ENCODE assay signal across 20 cellular contexts in genomic region chr3:149081772-149082171, GRCh38. TPM values are rescaled to one million over a fixed set of nuclear protein-coding genes. Genes with fewer than 3 reads are reported as not detected.
DNase-seq lines count a peak whose midpoint lies in the region; ATAC-seq, FAIRE-seq and TF ChIP-seq lines count a peak whose summit lies in the region.
"Had no signal": no experiment of that assay in that cellular context is flagged by ENCODE, and none has a peak within 500 bp of the region (broad histone marks: within the 10 kb centered on the region; RNA-seq: fewer than 3 reads in every experiment).

No MANE protein-coding gene starts in this region.

- TF ChIP-seq CTCF in HepG2 (CRISPR knock-in tag; IDR thresholded peaks at IDR 0.05) (no peak), right lobe of liver (IDR thresholded peaks at IDR 0.05) (no peak), Loucy (conservative IDR thresholded peaks at IDR 0.05; ENCODE audit: low read length) (no peak), neural crest cell (conservative IDR thresholded peaks at IDR 0.05) (no peak)

- DNase-seq in HepG2 (ENCODE audit: low spot score) (no peak), right lobe of liver (no peak), neural crest cell (ENCODE audit: low read depth, low spot score) (no peak), SKM-1 (lab: John Stamatoyannopoulos, UW; ENCODE audit: unreplicated experiment) (no peak)
- DNase-seq: 8988T; C1 segment of cervical spinal cord; Calu3; CD4-positive, alpha-beta memory T cell; COR-L47; DMS153; EL; GDM1; GM23248; H9 had no signal

- no peaks in the 10 kb centered on the region for H3K9me2 ChIP-seq in Loucy (replicated peaks; ENCODE audit: low read depth, low read length)

- H3K36me3 ChIP-seq in HepG2 (replicated peaks in 1 of 2; ENCODE audit: control insufficient read depth in 1 of 2, insufficient read depth in 2 of 2, low read length in 2 of 2) = peaks cover 0 to 4% of the 10 kb centered on the region in 2 experiments; a peak in 1 of 5 replicates
- H3K36me3 ChIP-seq in right lobe of liver = no peaks in the 10 kb centered on the region
- H3K36me3 ChIP-seq in Loucy (ENCODE audit: insufficient read depth, low read length) = peaks cover 9% of the 10 kb centered on the region; the same call in 1 of the 2 replicates

- H3K4me3 ChIP-seq in HepG2 (replicated peaks in 1 of 3; ENCODE audit: insufficient read depth in 1 of 3, low read depth in 2 of 3, low read length in 3 of 3) = no peak overlapping the region
- no peak overlapping the region for H3K4me3 ChIP-seq in right lobe of liver
- H3K4me3 ChIP-seq in Loucy (ENCODE audit: low read length, poor library complexity, severe bottlenecking) = peak overlapping the region; percentile 96
- H3K4me3 ChIP-seq: GM12878, GM23248 had no signal

- no peak for TF ChIP-seq RAD21 in HepG2 (CRISPR knock-in tag; IDR thresholded peaks at IDR 0.05)

- no peak overlapping the region for H3K27ac ChIP-seq in HepG2 (ENCODE audit: extremely low read length, insufficient read depth, low read length)
- H3K27ac ChIP-seq in right lobe of liver = no peak overlapping the region

- no peaks in the 10 kb centered on the region for H3K9me3 ChIP-seq in HepG2 (ENCODE audit: low read length)
- no peaks in the 10 kb centered on the region for H3K9me3 ChIP-seq in right lobe of liver
- no peaks in the 10 kb centered on the region for H3K9me3 ChIP-seq in Loucy (ENCODE audit: insufficient read depth, low read depth, low read length)

- intact Hi-C loops in HepG2 (cut with micrococcal nuclease; ENCODE audit: unreplicated experiment) = loop anchor here (10.0 kb wide), 1 partner anchor 127 kb away; no protein-coding TSS in a partner anchor
- intact Hi-C loops in right lobe of liver (cut with DNase I) = no loop called here

- H2AFZ ChIP-seq in HepG2 (ENCODE audit: low read length) (no peak overlapping the region), Loucy (ENCODE audit: low read length) (no peak overlapping the region)
- H2AFZ ChIP-seq: GM23248 had no signal

- POLR2A ChIA-PET in HepG2 (lab: Yijun Ruan, JAX) = no interaction called here

- H3K27me3 Mint-ChIP-seq in neural crest cell (ENCODE audit: low read depth) = no peaks in the 10 kb centered on the region
- H3K27me3 Mint-ChIP-seq: CD4-positive, alpha-beta memory T cell had no signal

- CTCF ChIA-PET in HepG2 (lab: Yijun Ruan, JAX; ENCODE audit: low intra/inter-chr PET ratio, low total read pairs) = no interaction called here

- H3K36me3 Mint-ChIP-seq in neural crest cell (ENCODE audit: low read depth) = peaks cover 24% of the 10 kb centered on the region

- no peak overlapping the region for H3K27ac Mint-ChIP-seq in neural crest cell (ENCODE audit: unreplicated experiment)
- H3K27ac Mint-ChIP-seq: CD4-positive, alpha-beta memory T cell; H9 had no signal

- ATAC-seq in HepG2 = no peak
- ATAC-seq in right lobe of liver = no peak
- ATAC-seq in HG03565 (IDR thresholded peaks at IDR 0.05; ENCODE audit: unreplicated experiment) = no peak
- ATAC-seq: GM12878, HCT116 had no signal

- no TSS peak for BruUV-seq in HepG2 (replicated peaks; lab: Mats Ljungman, UMichigan)

- no peaks in the 10 kb centered on the region; a peak in 1 of 5 replicates for H3K27me3 ChIP-seq in HepG2 (ENCODE audit: control insufficient read depth in 1 of 2, insufficient read depth in 2 of 2, low read length in 2 of 2)
- no peaks in the 10 kb centered on the region for H3K27me3 ChIP-seq in right lobe of liver
- no peaks in the 10 kb centered on the region for H3K27me3 ChIP-seq in Loucy (ENCODE audit: insufficient read depth, low read length, poor library complexity, severe bottlenecking)

- H3K79me2 ChIP-seq in HepG2 (ENCODE audit: insufficient read depth, low read length) (peaks cover 13% of the 10 kb centered on the region), Loucy (ENCODE audit: insufficient read depth, low read length) (peaks cover 93% of the 10 kb centered on the region)

- peak overlapping the region; percentile 49 for H3K4me3 Mint-ChIP-seq in neural crest cell
- H3K4me3 Mint-ChIP-seq: H9 had no signal

- no peak for TF ChIP-seq EP300 in HepG2 (IDR thresholded peaks at IDR 0.05; ENCODE audit: low read depth in 2 of 2, low read length in 2 of 2)
- no peak for TF ChIP-seq EP300 in HepG2 (CRISPR knock-in tag; IDR thresholded peaks at IDR 0.05; ENCODE audit: borderline replicate concordance)

- 93% methylated on average over 1 of the region's 1 CpG for WGBS in HepG2 (ENCODE audit: low lambda C conversion rate)
- 92% methylated on average over 1 of the region's 1 CpG for WGBS in right lobe of liver (ENCODE audit: insufficient coverage, low coverage, low lambda C conversion rate, missing lambda C conversion rate)

- no peak for FAIRE-seq in HepG2 (lab: Jason Lieb, UNC)
- FAIRE-seq: GM12878, GM19239, H1 had no signal

- H3K4me1 ChIP-seq in HepG2 (ENCODE audit: insufficient read depth, low read length) = peaks cover 20% of the 10 kb centered on the region
- peaks cover 0 to 8% (median 0%) of the 10 kb centered on the region in 4 donors for H3K4me1 ChIP-seq in right lobe of liver
- H3K4me1 ChIP-seq in Loucy (ENCODE audit: insufficient read depth, low read length, poor library complexity, severe bottlenecking) = peaks cover 59% of the 10 kb centered on the region

- H3F3A ChIP-seq in Loucy (ENCODE audit: low read depth) = no peaks in the 10 kb centered on the region

- H3K4me2 ChIP-seq in HepG2 (ENCODE audit: low read depth, low read length) = no peak overlapping the region
- peak overlapping the region; percentile 88 for H3K4me2 ChIP-seq in Loucy (ENCODE audit: low read depth, low read length, poor library complexity, severe bottlenecking)

- H3K9ac ChIP-seq in HepG2 (ENCODE audit: insufficient read depth, low read depth, low read length) = no peak overlapping the region
- H3K9ac ChIP-seq in Loucy (ENCODE audit: low read depth, low read length, poor library complexity, severe bottlenecking) = peak overlapping the region; percentile 43
- H3K9ac ChIP-seq: GM23248 had no signal

- in situ Hi-C loops in HepG2 (cut with HindIII; ENCODE audit: extremely low pct_ligation_motif_present, low pct_unique_long_range_greater_than_20kb) = no loop called here

- no peak for TF ChIP-seq POLR2A in HepG2 (IDR thresholded peaks at IDR 0.05; ENCODE audit: insufficient read depth in 1 of 2, low read depth in 2 of 2, low read length in 2 of 2)
- no peak for TF ChIP-seq POLR2A in right lobe of liver (IDR thresholded peaks at IDR 0.05)

- H4K20me1 ChIP-seq in HepG2 (ENCODE audit: insufficient read depth, low read length) (no peaks in the 10 kb centered on the region), Loucy (ENCODE audit: insufficient read depth, low read length, poor library complexity, severe bottlenecking) (peaks cover 88% of the 10 kb centered on the region)

- peaks cover 23% of the 10 kb centered on the region for H3K4me1 Mint-ChIP-seq in neural crest cell

- H3K9me3 Mint-ChIP-seq in neural crest cell = peaks cover 2% of the 10 kb centered on the region
- H3K9me3 Mint-ChIP-seq: CD4-positive, alpha-beta memory T cell had no signal

RNA-seq across cellular contexts. Expression of gene HLTF, which starts 4.6 kb away (rescaled TPM):
- total RNA-seq in HepG2 (2016; rRNA removed; fragmentation: Illumina TruSeq; extraction: Trizol) (22.9 and 39.8 TPM in 2 replicates), right lobe of liver (10 to 100 TPM; 10.5 to 14.6 (median 12.3) TPM), neural crest cell (47.4 and 51.6 TPM in 2 replicates)
- 2.1 and 3.1 TPM in 2 replicates for total RNA-seq in HepG2 (2016; cell fraction: cytosol; rRNA removed; fragmentation: Illumina TruSeq; extraction: Trizol; ENCODE audit: low read depth)
- 22.9 and 39.1 TPM in 2 replicates for total RNA-seq in HepG2 (2016; cell fraction: insoluble cytoplasmic fraction; rRNA removed; fragmentation: Illumina TruSeq; extraction: Trizol)
- total RNA-seq in HepG2 (2016; cell fraction: membrane; rRNA removed; fragmentation: Illumina TruSeq; extraction: Trizol) = 3.9 and 4.4 TPM in 2 replicates
- total RNA-seq in HepG2 (2016; cell fraction: nucleus; rRNA removed; fragmentation: Illumina TruSeq; extraction: Trizol) = 22.1 and 23.0 TPM in 2 replicates
- polyA plus RNA-seq in HepG2 (2011; rRNA removed) = 8.4 and 12.0 TPM in 2 replicates
- 3.7 and 5.6 TPM in 2 replicates for polyA plus RNA-seq in HepG2 (2011; cell fraction: cytosol; rRNA removed)
- polyA plus RNA-seq in HepG2 (2011; cell fraction: nucleus; rRNA removed) = 8.3 and 10.1 TPM in 2 replicates
- 11.4 and 13.4 TPM in 2 replicates for polyA plus RNA-seq in HepG2 (2012)
- polyA plus RNA-seq in HepG2 (2016; cell fraction: cytosol; fragmentation: Illumina TruSeq; extraction: Trizol; ENCODE audit: low read depth) = 0.24 and 0.36 TPM in 2 replicates
- 18.8 and 19.2 TPM in 2 replicates for polyA plus RNA-seq in HepG2 (2016; cell fraction: insoluble cytoplasmic fraction; fragmentation: Illumina TruSeq; extraction: Trizol; ENCODE audit: low read depth)
- polyA plus RNA-seq in HepG2 (2016; cell fraction: membrane; fragmentation: Illumina TruSeq; extraction: Trizol; ENCODE audit: low read depth) = 0.94 and 1.2 TPM in 2 replicates
- polyA plus RNA-seq in HepG2 (2016; cell fraction: nucleus; fragmentation: Illumina TruSeq; extraction: Trizol; ENCODE audit: insufficient read depth, low read depth) = 19.3 and 20.9 TPM in 2 replicates
- 10.1 and 40.5 TPM in 2 replicates for polyA minus RNA-seq in HepG2 (2011; rRNA and poly(A)+ RNA removed; ENCODE audit: low replicate concordance)
- 15.8 and 18.4 TPM in 2 replicates for polyA minus RNA-seq in HepG2 (2011; cell fraction: cytosol; rRNA and poly(A)+ RNA removed)
- 31.4 and 39.4 TPM in 2 replicates for polyA minus RNA-seq in HepG2 (2011; cell fraction: nucleus; rRNA and poly(A)+ RNA removed)

RNA-seq across cellular contexts. Expression of gene HPS3, which starts 47.7 kb away (rescaled TPM):
- 18.9 and 23.6 TPM in 2 replicates for total RNA-seq in HepG2 (2016; rRNA removed; fragmentation: Illumina TruSeq; extraction: Trizol)
- 3.7 and 4.1 TPM in 2 replicates for total RNA-seq in HepG2 (2016; cell fraction: cytosol; rRNA removed; fragmentation: Illumina TruSeq; extraction: Trizol; ENCODE audit: low read depth)
- total RNA-seq in HepG2 (2016; cell fraction: insoluble cytoplasmic fraction; rRNA removed; fragmentation: Illumina TruSeq; extraction: Trizol) = 18.6 and 23.4 TPM in 2 replicates
- 11.2 and 11.3 TPM in 2 replicates for total RNA-seq in HepG2 (2016; cell fraction: membrane; rRNA removed; fragmentation: Illumina TruSeq; extraction: Trizol)
- total RNA-seq in HepG2 (2016; cell fraction: nucleus; rRNA removed; fragmentation: Illumina TruSeq; extraction: Trizol) = 12.3 and 14.7 TPM in 2 replicates
- polyA plus RNA-seq in HepG2 (2011; rRNA removed) = 8.7 and 9.5 TPM in 2 replicates
- polyA plus RNA-seq in HepG2 (2011; cell fraction: cytosol; rRNA removed) = 6.2 and 7.7 TPM in 2 replicates
- 8.2 and 10.9 TPM in 2 replicates for polyA plus RNA-seq in HepG2 (2011; cell fraction: nucleus; rRNA removed)
- polyA plus RNA-seq in HepG2 (2012) = 14.4 and 16.1 TPM in 2 replicates
- polyA plus RNA-seq in HepG2 (2016; cell fraction: cytosol; fragmentation: Illumina TruSeq; extraction: Trizol; ENCODE audit: low read depth) = 4.9 and 5.6 TPM in 2 replicates
- 22.4 and 24.1 TPM in 2 replicates for polyA plus RNA-seq in HepG2 (2016; cell fraction: insoluble cytoplasmic fraction; fragmentation: Illumina TruSeq; extraction: Trizol; ENCODE audit: low read depth)
- 5.6 and 8.1 TPM in 2 replicates for polyA plus RNA-seq in HepG2 (2016; cell fraction: membrane; fragmentation: Illumina TruSeq; extraction: Trizol; ENCODE audit: low read depth)
- polyA plus RNA-seq in HepG2 (2016; cell fraction: nucleus; fragmentation: Illumina TruSeq; extraction: Trizol; ENCODE audit: insufficient read depth, low read depth) = 17.3 and 20.8 TPM in 2 replicates
- polyA minus RNA-seq in HepG2 (2011; rRNA and poly(A)+ RNA removed; ENCODE audit: low replicate concordance) = 9.6 and 24.5 TPM in 2 replicates
- polyA minus RNA-seq in HepG2 (2011; cell fraction: cytosol; rRNA and poly(A)+ RNA removed) = 7.7 and 8.5 TPM in 2 replicates
- polyA minus RNA-seq in HepG2 (2011; cell fraction: nucleus; rRNA and poly(A)+ RNA removed) = 26.1 and 27.8 TPM in 2 replicates
- total RNA-seq in right lobe of liver = 1 to 10 TPM; 4.2 to 8.5 (median 6.3) TPM
- 17.4 and 18.6 TPM in 2 replicates for total RNA-seq in neural crest cell
